12 cellular contexts compared by ENCODE assay signal in genomic region chr17:69516911-69517310, GRCh38.
A peak's percentile ranks its signal among the peaks of the same experiment; 100 is the strongest.
DNase-seq lines count a peak whose midpoint lies in the region; ATAC-seq and TF ChIP-seq lines count a peak whose summit lies in the region.
"Had no signal": no experiment of that assay in that cellular context is flagged by ENCODE, and none has a peak within 500 bp of the region (broad histone marks: within the 10 kb centered on the region; RNA-seq: fewer than 3 reads in every experiment).

No MANE protein-coding gene starts in this region.

- no peak overlapping the region for H3K27ac ChIP-seq in GM23338 (ENCODE audit: low read depth)
- H3K27ac ChIP-seq in A673 (ENCODE audit: low read depth, low read length, poor library complexity, severe bottlenecking) = no peak overlapping the region
- no peak overlapping the region for H3K27ac ChIP-seq in stomach
- H3K27ac ChIP-seq: thoracic aorta had no signal

- H3K9me3 Mint-ChIP-seq in GM23338 = peaks cover 11% of the 10 kb centered on the region
- no peaks in the 10 kb centered on the region for H3K9me3 Mint-ChIP-seq in stimulated activated memory B cell treated with anti-CD40 and anti-IgM and Interleukin-4, amounts not matched to agents 10 μg/mL and 1 μg/mL and 100 μg/mL, for 72 hours
- H3K9me3 Mint-ChIP-seq: activated T-helper 1 cell treated with anti-CD3 and anti-CD28 coated beads, Interleukin-12 subunit alpha, Interleukin-12 subunit beta, Interleukin-2, Interleukin-4 antibody, amounts not matched to agents 30 ng/mL and 10 ng/mL and 1 ng/mL, durations not matched to agents 14 hours and 24 hours and 36 hours; IgD-negative memory B cell had no signal

- no peak overlapping the region for H3K4me3 Mint-ChIP-seq in GM23338
- peak overlapping the region; percentile 56 for H3K4me3 Mint-ChIP-seq in stimulated activated memory B cell treated with anti-CD40 and anti-IgM and Interleukin-4, amounts not matched to agents 10 μg/mL and 1 μg/mL and 100 μg/mL, for 72 hours
- H3K4me3 Mint-ChIP-seq: activated T-helper 1 cell treated with anti-CD3 and anti-CD28 coated beads, Interleukin-12 subunit alpha, Interleukin-12 subunit beta, Interleukin-2, Interleukin-4 antibody, amounts not matched to agents 30 ng/mL and 10 ng/mL and 1 ng/mL, durations not matched to agents 14 hours and 24 hours and 36 hours had no signal

- no peak for TF ChIP-seq EP300 in stomach (IDR thresholded peaks at IDR 0.05)

- DNase-seq in GM23338 (ENCODE audit: low spot score) (no peak), left colon (no peak), A673 (ENCODE audit: low spot score) (no peak), stomach (no peak)
- DNase-seq: dermis blood vessel endothelial cell, NCI-H69 had no signal

- CTCF ChIA-PET in A673 (lab: Charles Lee) = no interaction called here

- no peak overlapping the region for H2AFZ ChIP-seq in GM23338

- POLR2A ChIA-PET in A673 (lab: Charles Lee; ENCODE audit: low non-redundant PET) = no interaction called here

- H3K4me1 ChIP-seq in GM23338 (ENCODE audit: insufficient read depth) (peaks cover 6% of the 10 kb centered on the region; the same call in 1 of the 2 replicates), A673 (ENCODE audit: insufficient read depth, low read length, poor library complexity, severe bottlenecking) (no peaks in the 10 kb centered on the region), stomach (no peaks in the 10 kb centered on the region)

- no peaks in the 10 kb centered on the region for H3K9me2 ChIP-seq in GM23338 (ENCODE audit: insufficient read depth)

- H3K27me3 ChIP-seq in GM23338 (ENCODE audit: insufficient read depth) (no peaks in the 10 kb centered on the region), A673 (replicated peaks; ENCODE audit: insufficient read depth, low read depth, low read length, poor library complexity) (no peaks in the 10 kb centered on the region), stomach (no peaks in the 10 kb centered on the region)

- H3F3A ChIP-seq in GM23338 (replicated peaks; ENCODE audit: low read depth) = no peaks in the 10 kb centered on the region

- H3K36me3 Mint-ChIP-seq in GM23338 (ENCODE audit: low read depth) = peaks cover 63% of the 10 kb centered on the region
- H3K36me3 Mint-ChIP-seq in stimulated activated memory B cell treated with anti-CD40 and anti-IgM and Interleukin-4, amounts not matched to agents 10 μg/mL and 1 μg/mL and 100 μg/mL, for 72 hours = peaks cover 46% of the 10 kb centered on the region

- WGBS in stomach, 5 donors = 84 to 93% (median 91%) methylated on average over 2 of the region's 2 CpGs

- intact Hi-C loops in left colon (cut with DNase I, micrococcal nuclease) = no loop called here
- intact Hi-C loops in A673 (cut with micrococcal nuclease; ENCODE audit: unreplicated experiment) = loop anchor here (5.0 kb wide), 1 partner anchor 255 kb away; no protein-coding TSS in a partner anchor
- intact Hi-C loops in stomach (cut with DNase I; ENCODE audit: low total_unique reads) = no loop called here

- TF ChIP-seq POLR2A in stomach (IDR thresholded peaks at IDR 0.05) = no peak

- H3K9me3 ChIP-seq in A673 (ENCODE audit: low read depth, low read length, poor library complexity, severe bottlenecking) (no peaks in the 10 kb centered on the region), stomach (no peaks in the 10 kb centered on the region)
- H3K9me3 ChIP-seq: thoracic aorta had no signal

- no peak overlapping the region for H3K4me2 ChIP-seq in GM23338

- 0 out of 2 replicates have a peak, but pooled peaks cover 5% of the 10 kb centered on the region for H3K79me2 ChIP-seq in GM23338 (replicated peaks; ENCODE audit: insufficient read depth)

- H3K4me1 Mint-ChIP-seq in GM23338 = peaks cover 7% of the 10 kb centered on the region; the same call in 1 of the 3 replicates
- H3K4me1 Mint-ChIP-seq in stimulated activated memory B cell treated with anti-CD40 and anti-IgM and Interleukin-4, amounts not matched to agents 10 μg/mL and 1 μg/mL and 100 μg/mL, for 72 hours = peaks cover 31% of the 10 kb centered on the region

- H3K4me3 ChIP-seq in GM23338 (no peak overlapping the region), A673 (ENCODE audit: low read depth, low read length, poor library complexity, severe bottlenecking) (no peak overlapping the region), stomach (no peak overlapping the region)
- H3K4me3 ChIP-seq: thoracic aorta had no signal

- H3K36me3 ChIP-seq in GM23338 (ENCODE audit: insufficient read depth) (no peaks in the 10 kb centered on the region; the same call in 1 of the 2 replicates), A673 (ENCODE audit: insufficient read depth, low read length, poor library complexity, severe bottlenecking) (no peaks in the 10 kb centered on the region), stomach (peaks cover 10 to 51% (median 45%) of the 10 kb centered on the region in 4 donors)
- H3K36me3 ChIP-seq: thoracic aorta had no signal

- TF ChIP-seq CTCF in GM23338 (conservative IDR thresholded peaks at IDR 0.05; ENCODE audit: low read depth in 2 of 2) (no peak), A673 (conservative IDR thresholded peaks at IDR 0.05; ENCODE audit: low read depth, low read length) (no peak), stomach (IDR thresholded peaks at IDR 0.05) (no peak)

- peaks cover 2% of the 10 kb centered on the region for H3K27me3 Mint-ChIP-seq in GM23338 (ENCODE audit: insufficient read depth, low read depth, poor library complexity)
- H3K27me3 Mint-ChIP-seq in stimulated activated memory B cell treated with anti-CD40 and anti-IgM and Interleukin-4, amounts not matched to agents 10 μg/mL and 1 μg/mL and 100 μg/mL, for 72 hours = peaks cover 30% of the 10 kb centered on the region

- 0 out of 2 replicates have a peak overlapping the region, but pooled peaks have one; percentile 18 for H3K27ac Mint-ChIP-seq in GM23338
- peak overlapping the region; percentile 68 for H3K27ac Mint-ChIP-seq in stimulated activated memory B cell treated with anti-CD40 and anti-IgM and Interleukin-4, amounts not matched to agents 10 μg/mL and 1 μg/mL and 100 μg/mL, for 72 hours
- H3K27ac Mint-ChIP-seq: activated T-helper 1 cell treated with anti-CD3 and anti-CD28 coated beads, Interleukin-12 subunit alpha, Interleukin-12 subunit beta, Interleukin-2, Interleukin-4 antibody, amounts not matched to agents 30 ng/mL and 10 ng/mL and 1 ng/mL, durations not matched to agents 14 hours and 24 hours and 36 hours; IgD-negative memory B cell had no signal

- H4K20me1 ChIP-seq in GM23338 (replicated peaks; ENCODE audit: insufficient read depth) = no peaks in the 10 kb centered on the region

- ATAC-seq in GM18909 (IDR thresholded peaks at IDR 0.05; ENCODE audit: poor library complexity, unreplicated experiment) (peak; percentile 85), GM23338 (no peak), HG03439 (IDR thresholded peaks at IDR 0.05; ENCODE audit: unreplicated experiment) (peak; percentile 93), left colon (no peak)
- ATAC-seq in stimulated activated memory B cell treated with anti-CD40 and anti-IgM and Interleukin-4, amounts not matched to agents 10 μg/mL and 1 μg/mL and 100 μg/mL, for 72 hours = peak; percentile 86

- no TSS peak for BruUV-seq in A673 (replicated peaks; lab: Mats Ljungman, UMichigan)

TF ChIP-seq in GM23338, 12 proteins besides CTCF, POLR2A, EP300 and RAD21 (continues in another document):
- TF ChIP-seq ZNF331 (CRISPR knock-in tag; IDR thresholded peaks at IDR 0.05; ENCODE audit: low read depth) (no peak), EZH2 (IDR thresholded peaks at IDR 0.05; ENCODE audit: low read depth, unreplicated experiment) (no peak), JUNB (IDR thresholded peaks at IDR 0.05; ENCODE audit: unreplicated experiment) (no peak), ZNF114 (CRISPR knock-in tag; IDR thresholded peaks at IDR 0.05) (no peak), POLR2AphosphoS5 (IDR thresholded peaks at IDR 0.05; ENCODE audit: low read depth) (no peak), ETS1 (IDR thresholded peaks at IDR 0.05) (no peak), STAT1 (IDR thresholded peaks at IDR 0.05; ENCODE audit: unreplicated experiment) (no peak)

Comparison
In these comparisons a context has a peak if more than half of its experiments do, and no peak if none do; other contexts are left out.
1. ATAC-seq: peak in GM18909 (single experiment), HG03439 (single experiment) and stimulated activated memory B cell treated with anti-CD40 and anti-IgM and Interleukin-4, amounts not matched to agents 10 μg/mL and 1 μg/mL and 100 μg/mL, for 72 hours (single experiment); none in GM23338 (single experiment) and left colon (single experiment).